27 cellular contexts compared by ENCODE assay signal in genomic region chr12:25939606-25940005, GRCh38.
"Had no signal": no experiment of that assay in that cellular context is flagged by ENCODE, and none has a peak within 500 bp of the region (broad histone marks: within the 10 kb centered on the region; RNA-seq: fewer than 3 reads in every experiment).

No MANE protein-coding gene starts in this region.

- ATAC-seq: activated T-cell treated with anti-CD3 and anti-CD28 coated beads, Interleukin-2, amount 50 U/mL, for 72 hours; esophagus mucosa had no signal

- H3K27ac ChIP-seq: brain microvascular endothelial cell, coronary artery, dorsolateral prefrontal cortex had no signal

- H3K27ac Mint-ChIP-seq: activated CD4-positive, alpha-beta memory T cell treated with anti-CD3 and anti-CD28 coated beads, Interleukin-2, amount 10 ng/mL, durations not matched to agents 7 days and 5 days; activated CD4-positive, alpha-beta T cell treated with anti-CD3 and anti-CD28 coated beads, Interleukin-2, amount 10 ng/mL, durations not matched to agents 7 days and 5 days; activated naive CD4-positive, alpha-beta T cell treated with anti-CD3 and anti-CD28 coated beads, Interleukin-2, amount 10 ng/mL, durations not matched to agents 7 days and 5 days; activated naive CD8-positive, alpha-beta T cell; activated T-cell treated with anti-CD3 and anti-CD28 coated beads, Interleukin-2, amount 50 U/mL, for 24 hours; activated T-cell treated with anti-CD3 and anti-CD28 coated beads, Interleukin-2, amount 50 U/mL, for 72 hours; dendritic cell treated with granulocyte-macrophage colony-stimulating factor and Interleukin-4, amounts not matched to agents 40 ng/mL and 50 ng/mL, for 4 days; endodermal cell had no signal

- DNase-seq: activated CD4-positive, alpha-beta memory T cell treated with anti-CD3 and anti-CD28 coated beads, Interleukin-2, amount 10 ng/mL, durations not matched to agents 7 days and 5 days; activated CD4-positive, alpha-beta T cell treated with anti-CD3 and anti-CD28 coated beads for 1 hour; activated CD4-positive, alpha-beta T cell treated with anti-CD3 and anti-CD28 coated beads for 4 hours; activated CD4-positive, alpha-beta T cell treated with anti-CD3 and anti-CD28 coated beads, Interleukin-2, amount 10 ng/mL, durations not matched to agents 7 days and 5 days; activated CD4-positive, alpha-beta T cell treated with anti-CD3 and anti-CD28 coated beads, Interleukin-2, amount 50 U/mL, for 4 hours; activated CD4-positive, CD25-positive, alpha-beta regulatory T cell; activated CD8-positive, alpha-beta memory T cell treated with anti-CD3 and anti-CD28 coated beads, Interleukin-2, amount 50 U/mL, for 48 hours; activated gamma-delta T cell; activated naive CD4-positive, alpha-beta T cell; activated naive CD4-positive, alpha-beta T cell treated with anti-CD3 and anti-CD28 coated beads, Interleukin-2, amount 10 ng/mL, durations not matched to agents 7 days and 5 days; activated T-cell treated with anti-CD3 and anti-CD28 coated beads for 4 hours; activated T-cell treated with anti-CD3 and anti-CD28 coated beads, Interleukin-2, amount 50 U/mL, for 24 hours; activated T-cell treated with anti-CD3 and anti-CD28 coated beads, Interleukin-2, amount 50 U/mL, for 72 hours; amniotic stem cell; anterior cingulate cortex; brain microvascular endothelial cell; dorsolateral prefrontal cortex; effector memory CD4-positive, alpha-beta T cell; endodermal cell; foreskin fibroblast; head of caudate nucleus; T-helper 2 cell had no signal

- H3K9me3 Mint-ChIP-seq: activated CD4-positive, alpha-beta memory T cell treated with anti-CD3 and anti-CD28 coated beads, Interleukin-2, amount 10 ng/mL, durations not matched to agents 7 days and 5 days; activated CD4-positive, alpha-beta T cell treated with anti-CD3 and anti-CD28 coated beads, Interleukin-2, amount 10 ng/mL, durations not matched to agents 7 days and 5 days; activated naive CD4-positive, alpha-beta T cell treated with anti-CD3 and anti-CD28 coated beads, Interleukin-2, amount 10 ng/mL, durations not matched to agents 7 days and 5 days; activated T-cell treated with anti-CD3 and anti-CD28 coated beads, Interleukin-2, amount 50 U/mL, for 24 hours; activated T-cell treated with anti-CD3 and anti-CD28 coated beads, Interleukin-2, amount 50 U/mL, for 72 hours; central memory CD8-positive, alpha-beta T cell; dendritic cell treated with granulocyte-macrophage colony-stimulating factor and Interleukin-4, amounts not matched to agents 40 ng/mL and 50 ng/mL, for 4 days; endodermal cell had no signal

- H3K36me3 Mint-ChIP-seq: activated naive CD4-positive, alpha-beta T cell treated with anti-CD3 and anti-CD28 coated beads, Interleukin-2, amount 10 ng/mL, durations not matched to agents 7 days and 5 days; activated naive CD8-positive, alpha-beta T cell had no signal

- H3K4me3 ChIP-seq: coronary artery, dorsolateral prefrontal cortex had no signal

- H3K27me3 ChIP-seq: brain microvascular endothelial cell, dorsolateral prefrontal cortex had no signal

- H3K36me3 ChIP-seq: brain microvascular endothelial cell had no signal
